In genomic region chr6:14757414-14757813, GRCh38 we compare ENCODE assay signal across 20 cellular contexts.
"Had no signal": no experiment of that assay in that cellular context is flagged by ENCODE, and none has a peak within 500 bp of the region (broad histone marks: within the 10 kb centered on the region; RNA-seq: fewer than 3 reads in every experiment).

No MANE protein-coding gene starts in this region.

- FAIRE-seq: islet of Langerhans, urothelium cell line had no signal

- H3K27ac Mint-ChIP-seq: activated naive CD8-positive, alpha-beta T cell treated with anti-CD3 and anti-CD28 coated beads, Interleukin-2, amount 10 ng/mL, durations not matched to agents 7 days and 5 days; endodermal cell had no signal

- H3K4me1 ChIP-seq: body of pancreas, right atrium auricular region, SJSA1, tibial artery had no signal

- H3K9me3 Mint-ChIP-seq: endodermal cell had no signal

- H3K9me3 ChIP-seq: body of pancreas, prostate gland, right atrium auricular region, SJSA1, tibial artery had no signal

- H3K27me3 Mint-ChIP-seq: activated naive CD8-positive, alpha-beta T cell treated with anti-CD3 and anti-CD28 coated beads, Interleukin-2, amount 10 ng/mL, durations not matched to agents 7 days and 5 days had no signal

- H3K36me3 ChIP-seq: prostate gland, right atrium auricular region, SJSA1, tibial artery, WERI-Rb-1 had no signal

- DNase-seq: activated CD8-positive, alpha-beta memory T cell treated with anti-CD3 and anti-CD28 coated beads, Interleukin-2, amount 50 U/mL, for 48 hours; activated naive CD4-positive, alpha-beta T cell; activated naive CD8-positive, alpha-beta T cell treated with anti-CD3 and anti-CD28 coated beads, Interleukin-2, amount 10 ng/mL, durations not matched to agents 7 days and 5 days; body of pancreas; caudate nucleus; endodermal cell; foreskin fibroblast; hippocampal formation; left colon; mammary epithelial cell; stimulated activated CD4-positive, alpha-beta T cell treated with anti-CD3 and anti-CD28 coated beads, Interleukin-15, amount 100 ng/mL, for 24 hours; stimulated activated CD4-positive, alpha-beta T cell treated with anti-CD3 and anti-CD28 coated beads, Interleukin-2, amount 100 ng/mL, for 48 hours; tibial artery; WERI-Rb-1 had no signal

- H3K27me3 ChIP-seq: body of pancreas, right atrium auricular region, SJSA1, tibial artery had no signal

- H3K36me3 Mint-ChIP-seq: activated naive CD8-positive, alpha-beta T cell treated with anti-CD3 and anti-CD28 coated beads, Interleukin-2, amount 10 ng/mL, durations not matched to agents 7 days and 5 days had no signal

- H3K27ac ChIP-seq: body of pancreas, prostate gland, right atrium auricular region, SJSA1, tibial artery, WERI-Rb-1 had no signal

- H3K4me3 ChIP-seq: body of pancreas, prostate gland, right atrium auricular region, SJSA1, skin epidermis, tibial artery had no signal

- H3K4me3 Mint-ChIP-seq: activated naive CD8-positive, alpha-beta T cell treated with anti-CD3 and anti-CD28 coated beads, Interleukin-2, amount 10 ng/mL, durations not matched to agents 7 days and 5 days; endodermal cell had no signal

- ATAC-seq: left colon had no signal
